8 cellular contexts compared by ENCODE assay signal in genomic region chr13:41193919-41194824, GRCh38. TPM values are rescaled to one million over a fixed set of nuclear protein-coding genes. Genes with fewer than 3 reads are reported as not detected.
DNase-seq lines count a peak whose midpoint lies in the region; ATAC-seq and TF ChIP-seq lines count a peak whose summit lies in the region.

KBTBD7 (minus strand) TSS chr13:41194569; CDS start chr13:41194257, 312 bp downstream.

- H3K27me3 ChIP-seq in SK-N-SH (ENCODE audit: insufficient read depth): no peaks in the 10 kb centered on the region
- no peaks in the 10 kb centered on the region for H3K27me3 ChIP-seq in neutrophil

- peaks cover 6 to 9% of the 10 kb centered on the region in 2 experiments for H3K36me3 ChIP-seq in SK-N-SH (replicated peaks in 1 of 2; ENCODE audit: control insufficient read depth in 1 of 2, insufficient read depth in 2 of 2, low read length in 1 of 2)
- no peaks in the 10 kb centered on the region for H3K36me3 ChIP-seq in neutrophil

- TF ChIP-seq EP300 in SK-N-SH (IDR thresholded peaks at IDR 0.05; ENCODE audit: borderline replicate concordance in 1 of 2, low read depth in 1 of 2, low read length in 1 of 2): peak in 1 of 2 experiments; percentile 42; a peak in 1 of 4 replicates

- H3K9me2 ChIP-seq in SK-N-SH: no peaks in the 10 kb centered on the region

- H3K4me1 ChIP-seq in SK-N-SH (ENCODE audit: control insufficient read depth in 1 of 2, insufficient read depth in 2 of 2, low read depth in 1 of 2, low read length in 1 of 2) (peaks cover 0 to 18% of the 10 kb centered on the region in 2 experiments; a peak in 2 of 4 replicates), neutrophil (ENCODE audit: control insufficient read depth in 1 of 2, insufficient read depth in 1 of 2, low read depth in 1 of 2, low read length in 1 of 2) (peaks cover 90 to 96% of the 10 kb centered on the region in 2 experiments)

- no peaks in the 10 kb centered on the region for H3K9me3 ChIP-seq in SK-N-SH
- no peaks in the 10 kb centered on the region for H3K9me3 ChIP-seq in neutrophil

- ATAC-seq in HG02610 (IDR thresholded peaks at IDR 0.05; ENCODE audit: unreplicated experiment): peak; percentile 96

- WGBS in SK-N-SH (ENCODE audit: low lambda C conversion rate): 8% methylated on average over 46 of the region's 66 CpGs

- POLR2A ChIA-PET in GM10248 (lab: Yijun Ruan, JAX): interaction anchor here (0.7 kb wide), 1 partner anchor 115 kb away, joined by 4 read pairs; no protein-coding TSS in a partner anchor
- POLR2A ChIA-PET in SK-N-SH (lab: Yijun Ruan, JAX): no interaction called here

- peak within 1 kb of the TSS; percentile 82 to 93 for H3K27ac ChIP-seq in SK-N-SH (ENCODE audit: low read depth in 2 of 2, low read length in 1 of 2)
- H3K27ac ChIP-seq in neutrophil: peak within 1 kb of the TSS; percentile 91
- H3K27ac ChIP-seq in substantia nigra (ENCODE audit: low read depth, low read length, poor library complexity, severe bottlenecking): peak within 1 kb of the TSS; percentile 90

- DNase-seq in GM10248 (ENCODE audit: extremely low spot score) (peak; percentile 92), NCI-H1092 (lab: John Stamatoyannopoulos, UW) (peak; percentile 82), SK-N-SH (peak; percentile 90), germinal center (ENCODE audit: low spot score) (peak; percentile 87), substantia nigra (lab: John Stamatoyannopoulos, UW) (peak; percentile 64 to 96 (median 88))
- peak; percentile 95 for DNase-seq in activated naive CD4-positive, alpha-beta T cell treated with anti-CD3 and anti-CD28 coated beads, Interleukin-2, amount 50 U/mL, for 16 hours

- H3F3A ChIP-seq in SK-N-SH (replicated peaks; ENCODE audit: insufficient read depth): peaks cover 9% of the 10 kb centered on the region

- peak within 1 kb of the TSS; percentile 75 for H3K4me2 ChIP-seq in SK-N-SH

- no peaks in the 10 kb centered on the region for H4K20me1 ChIP-seq in SK-N-SH (ENCODE audit: insufficient read depth)

- H3K79me2 ChIP-seq in SK-N-SH (ENCODE audit: insufficient read depth): peaks cover 18% of the 10 kb centered on the region; the same call in 1 of the 2 replicates

- TF ChIP-seq CTCF in GM10248 (IDR thresholded peaks at IDR 0.05; ENCODE audit: control extremely low read depth, extremely low read depth, low read depth, missing control alignments) (no peak), SK-N-SH (IDR thresholded peaks at IDR 0.05) (no peak), neutrophil (IDR thresholded peaks at IDR 0.05) (peak; percentile 50)

- peak within 1 kb of the TSS; percentile 65 to 73 for H3K4me3 ChIP-seq in SK-N-SH (ENCODE audit: low read depth in 2 of 2, low read length in 1 of 2)
- H3K4me3 ChIP-seq in neutrophil (ENCODE audit: low read depth in 1 of 2, low read length in 1 of 2): peak within 1 kb of the TSS; percentile 86 to 91

- CTCF ChIA-PET in GM10248 (lab: Yijun Ruan, JAX): no interaction called here
- CTCF ChIA-PET in SK-N-SH (lab: Yijun Ruan, JAX): interaction anchor here (1.6 kb wide), 1 partner anchor 28 kb away, joined by 4 read pairs; no protein-coding TSS in a partner anchor

- H2AFZ ChIP-seq in SK-N-SH (ENCODE audit: low read depth): peak within 1 kb of the TSS; percentile 97

- peak within 1 kb of the TSS; percentile 76 for H3K9ac ChIP-seq in SK-N-SH

- TF ChIP-seq RAD21 in SK-N-SH (IDR thresholded peaks at IDR 0.05; ENCODE audit: low read length): no peak

TF ChIP-seq in SK-N-SH, 30 proteins besides CTCF, POLR2A, EP300 and RAD21 (continues in another document):
- TF ChIP-seq MXI1 (IDR thresholded peaks at IDR 0.05; ENCODE audit: low read depth, low read length) (no peak), GATA2 (CRISPR knock-in tag; IDR thresholded peaks at IDR 0.05) (no peak), REST (IDR thresholded peaks at IDR 0.05; ENCODE audit: low read depth, low read length) (0 out of 2 replicates have a peak, but pooled peaks have one; percentile 8), SIN3A (IDR thresholded peaks at IDR 0.05; ENCODE audit: borderline replicate concordance, low read depth, low read length) (no peak), YY1 (IDR thresholded peaks at IDR 0.05; ENCODE audit: low read depth) (peak; percentile 63), IRF3 (IDR thresholded peaks at IDR 0.05; ENCODE audit: low read depth, low read length) (no peak), EZH2phosphoT487 (IDR thresholded peaks at IDR 0.05; ENCODE audit: borderline replicate concordance, low read depth) (no peak), SMC3 (IDR thresholded peaks at IDR 0.05; ENCODE audit: low read depth, low read length) (no peak), FOSL2 (IDR thresholded peaks at IDR 0.05; ENCODE audit: borderline replicate concordance, low read depth) (peak; percentile 85; the same call in 1 of the 2 replicates), FOXM1 (IDR thresholded peaks at IDR 0.05; ENCODE audit: low read depth) (no peak), ELF1 (IDR thresholded peaks at IDR 0.05) (peak; percentile 74), ZBTB33 (IDR thresholded peaks at IDR 0.05; ENCODE audit: borderline replicate concordance, low read depth) (peak; percentile 98), USF1 (IDR thresholded peaks at IDR 0.05; ENCODE audit: borderline replicate concordance, low read depth) (0 out of 2 replicates have a peak, but pooled peaks have one; percentile 39), NFIC (IDR thresholded peaks at IDR 0.05; ENCODE audit: borderline replicate concordance) (peak; percentile 64), JUND (IDR thresholded peaks at IDR 0.05) (peak; percentile 63), TAF1 (IDR thresholded peaks at IDR 0.05; ENCODE audit: borderline replicate concordance, low read depth, low read length) (0 out of 2 replicates have a peak, but pooled peaks have one; percentile 48), MEF2A (IDR thresholded peaks at IDR 0.05; ENCODE audit: borderline replicate concordance, low read depth) (no peak; the same call in 1 of the 2 replicates), GABPA (IDR thresholded peaks at IDR 0.05; ENCODE audit: low read depth) (peak; percentile 55; the same call in 1 of the 2 replicates), TCF12 (IDR thresholded peaks at IDR 0.05) (peak; percentile 32; the same call in 1 of the 2 replicates), TEAD4 (IDR thresholded peaks at IDR 0.05; ENCODE audit: borderline replicate concordance, insufficient read depth) (peak; percentile 34; the same call in 1 of the 2 replicates)

RNA-seq across cellular contexts. Expression of gene KBTBD7, which starts in this region (rescaled TPM):
- 1.3 and 1.7 TPM in 2 replicates for polyA plus RNA-seq in SK-N-SH (2012; rRNA removed)
- 1.4 and 1.7 TPM in 2 replicates for polyA plus RNA-seq in SK-N-SH (2012; cell fraction: cytosol; rRNA removed)
- 0.83 and 1.1 TPM in 2 replicates for polyA plus RNA-seq in SK-N-SH (2012; cell fraction: nucleus; rRNA removed)

Comparison
In these comparisons a context has a peak if more than half of its experiments do, and no peak if none do; other contexts are left out.
1. Peak in every context shown above with its lines: DNase-seq, ATAC-seq, H3K4me3 ChIP-seq and H3K27ac ChIP-seq.